1 cellular context compared by ENCODE assay signal in the genomic region with DNA sequence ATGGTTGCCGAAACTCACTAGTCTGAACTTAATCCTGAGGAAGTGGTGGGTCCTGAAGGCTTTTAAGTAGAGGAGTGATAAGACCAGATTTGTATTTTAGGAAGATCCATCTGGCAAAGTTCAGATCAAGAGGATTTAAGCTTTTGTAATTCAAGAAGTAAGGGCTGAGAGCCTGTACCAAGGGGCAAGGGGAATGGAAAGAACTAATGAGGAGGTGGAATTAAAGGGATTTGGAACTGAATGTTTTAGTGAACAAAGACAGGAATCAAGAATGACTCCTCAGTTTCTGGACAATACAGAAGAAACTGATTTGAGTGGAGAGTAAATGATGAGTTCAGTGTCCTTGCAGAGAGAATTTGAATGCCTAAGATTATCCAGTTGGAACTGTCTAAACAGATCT.
TF ChIP-seq lines count a peak whose summit lies in the region.

No MANE protein-coding gene starts in this region.

TF ChIP-seq in GM23338, 12 proteins besides CTCF, POLR2A, EP300 and RAD21 (continued from another document):
- TF ChIP-seq, protein P1, sequence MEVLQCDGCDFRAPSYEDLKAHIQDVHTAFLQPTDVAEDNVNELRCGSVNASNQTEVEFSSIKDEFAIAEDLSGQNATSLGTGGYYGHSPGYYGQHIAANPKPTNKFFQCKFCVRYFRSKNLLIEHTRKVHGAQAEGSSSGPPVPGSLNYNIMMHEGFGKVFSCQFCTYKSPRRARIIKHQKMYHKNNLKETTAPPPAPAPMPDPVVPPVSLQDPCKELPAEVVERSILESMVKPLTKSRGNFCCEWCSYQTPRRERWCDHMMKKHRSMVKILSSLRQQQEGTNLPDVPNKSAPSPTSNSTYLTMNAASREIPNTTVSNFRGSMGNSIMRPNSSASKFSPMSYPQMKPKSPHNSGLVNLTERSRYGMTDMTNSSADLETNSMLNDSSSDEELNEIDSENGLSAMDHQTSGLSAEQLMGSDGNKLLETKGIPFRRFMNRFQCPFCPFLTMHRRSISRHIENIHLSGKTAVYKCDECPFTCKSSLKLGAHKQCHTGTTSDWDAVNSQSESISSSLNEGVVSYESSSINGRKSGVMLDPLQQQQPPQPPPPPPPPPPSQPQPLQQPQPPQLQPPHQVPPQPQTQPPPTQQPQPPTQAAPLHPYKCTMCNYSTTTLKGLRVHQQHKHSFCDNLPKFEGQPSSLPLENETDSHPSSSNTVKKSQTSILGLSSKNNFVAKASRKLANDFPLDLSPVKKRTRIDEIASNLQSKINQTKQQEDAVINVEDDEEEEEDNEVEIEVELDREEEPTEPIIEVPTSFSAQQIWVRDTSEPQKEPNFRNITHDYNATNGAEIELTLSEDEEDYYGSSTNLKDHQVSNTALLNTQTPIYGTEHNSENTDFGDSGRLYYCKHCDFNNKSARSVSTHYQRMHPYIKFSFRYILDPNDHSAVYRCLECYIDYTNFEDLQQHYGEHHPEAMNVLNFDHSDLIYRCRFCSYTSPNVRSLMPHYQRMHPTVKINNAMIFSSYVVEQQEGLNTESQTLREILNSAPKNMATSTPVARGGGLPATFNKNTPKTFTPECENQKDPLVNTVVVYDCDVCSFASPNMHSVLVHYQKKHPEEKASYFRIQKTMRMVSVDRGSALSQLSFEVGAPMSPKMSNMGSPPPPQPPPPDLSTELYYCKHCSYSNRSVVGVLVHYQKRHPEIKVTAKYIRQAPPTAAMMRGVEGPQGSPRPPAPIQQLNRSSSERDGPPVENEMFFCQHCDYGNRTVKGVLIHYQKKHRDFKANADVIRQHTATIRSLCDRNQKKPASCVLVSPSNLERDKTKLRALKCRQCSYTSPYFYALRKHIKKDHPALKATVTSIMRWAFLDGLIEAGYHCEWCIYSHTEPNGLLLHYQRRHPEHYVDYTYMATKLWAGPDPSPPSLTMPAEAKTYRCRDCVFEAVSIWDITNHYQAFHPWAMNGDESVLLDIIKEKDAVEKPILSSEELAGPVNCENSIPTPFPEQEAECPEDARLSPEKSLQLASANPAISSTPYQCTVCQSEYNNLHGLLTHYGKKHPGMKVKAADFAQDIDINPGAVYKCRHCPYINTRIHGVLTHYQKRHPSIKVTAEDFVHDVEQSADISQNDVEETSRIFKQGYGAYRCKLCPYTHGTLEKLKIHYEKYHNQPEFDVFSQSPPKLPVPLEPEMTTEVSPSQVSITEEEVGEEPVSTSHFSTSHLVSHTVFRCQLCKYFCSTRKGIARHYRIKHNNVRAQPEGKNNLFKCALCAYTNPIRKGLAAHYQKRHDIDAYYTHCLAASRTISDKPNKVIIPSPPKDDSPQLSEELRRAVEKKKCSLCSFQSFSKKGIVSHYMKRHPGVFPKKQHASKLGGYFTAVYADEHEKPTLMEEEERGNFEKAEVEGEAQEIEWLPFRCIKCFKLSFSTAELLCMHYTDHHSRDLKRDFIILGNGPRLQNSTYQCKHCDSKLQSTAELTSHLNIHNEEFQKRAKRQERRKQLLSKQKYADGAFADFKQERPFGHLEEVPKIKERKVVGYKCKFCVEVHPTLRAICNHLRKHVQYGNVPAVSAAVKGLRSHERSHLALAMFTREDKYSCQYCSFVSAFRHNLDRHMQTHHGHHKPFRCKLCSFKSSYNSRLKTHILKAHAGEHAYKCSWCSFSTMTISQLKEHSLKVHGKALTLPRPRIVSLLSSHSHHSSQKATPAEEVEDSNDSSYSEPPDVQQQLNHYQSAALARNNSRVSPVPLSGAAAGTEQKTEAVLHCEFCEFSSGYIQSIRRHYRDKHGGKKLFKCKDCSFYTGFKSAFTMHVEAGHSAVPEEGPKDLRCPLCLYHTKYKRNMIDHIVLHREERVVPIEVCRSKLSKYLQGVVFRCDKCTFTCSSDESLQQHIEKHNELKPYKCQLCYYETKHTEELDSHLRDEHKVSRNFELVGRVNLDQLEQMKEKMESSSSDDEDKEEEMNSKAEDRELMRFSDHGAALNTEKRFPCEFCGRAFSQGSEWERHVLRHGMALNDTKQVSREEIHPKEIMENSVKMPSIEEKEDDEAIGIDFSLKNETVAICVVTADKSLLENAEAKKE (CRISPR knock-in tag; IDR thresholded peaks at IDR 0.05) = no peak
- TF ChIP-seq, protein P2, sequence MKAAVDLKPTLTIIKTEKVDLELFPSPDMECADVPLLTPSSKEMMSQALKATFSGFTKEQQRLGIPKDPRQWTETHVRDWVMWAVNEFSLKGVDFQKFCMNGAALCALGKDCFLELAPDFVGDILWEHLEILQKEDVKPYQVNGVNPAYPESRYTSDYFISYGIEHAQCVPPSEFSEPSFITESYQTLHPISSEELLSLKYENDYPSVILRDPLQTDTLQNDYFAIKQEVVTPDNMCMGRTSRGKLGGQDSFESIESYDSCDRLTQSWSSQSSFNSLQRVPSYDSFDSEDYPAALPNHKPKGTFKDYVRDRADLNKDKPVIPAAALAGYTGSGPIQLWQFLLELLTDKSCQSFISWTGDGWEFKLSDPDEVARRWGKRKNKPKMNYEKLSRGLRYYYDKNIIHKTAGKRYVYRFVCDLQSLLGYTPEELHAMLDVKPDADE (IDR thresholded peaks at IDR 0.05) = no peak
- no peak for TF ChIP-seq EZH2 (IDR thresholded peaks at IDR 0.05; ENCODE audit: low read depth, unreplicated experiment)
- TF ChIP-seq EZH2phosphoT487 (IDR thresholded peaks at IDR 0.05; ENCODE audit: unreplicated experiment) = no peak
- no peak for TF ChIP-seq NANOG (IDR thresholded peaks at IDR 0.05; ENCODE audit: borderline replicate concordance)
- no peak for TF ChIP-seq ZNF114 (CRISPR knock-in tag; IDR thresholded peaks at IDR 0.05)
- TF ChIP-seq ZNF331 (CRISPR knock-in tag; IDR thresholded peaks at IDR 0.05; ENCODE audit: low read depth) = no peak
